ENCODE assay signal across 1 cellular context in the genomic region with DNA sequence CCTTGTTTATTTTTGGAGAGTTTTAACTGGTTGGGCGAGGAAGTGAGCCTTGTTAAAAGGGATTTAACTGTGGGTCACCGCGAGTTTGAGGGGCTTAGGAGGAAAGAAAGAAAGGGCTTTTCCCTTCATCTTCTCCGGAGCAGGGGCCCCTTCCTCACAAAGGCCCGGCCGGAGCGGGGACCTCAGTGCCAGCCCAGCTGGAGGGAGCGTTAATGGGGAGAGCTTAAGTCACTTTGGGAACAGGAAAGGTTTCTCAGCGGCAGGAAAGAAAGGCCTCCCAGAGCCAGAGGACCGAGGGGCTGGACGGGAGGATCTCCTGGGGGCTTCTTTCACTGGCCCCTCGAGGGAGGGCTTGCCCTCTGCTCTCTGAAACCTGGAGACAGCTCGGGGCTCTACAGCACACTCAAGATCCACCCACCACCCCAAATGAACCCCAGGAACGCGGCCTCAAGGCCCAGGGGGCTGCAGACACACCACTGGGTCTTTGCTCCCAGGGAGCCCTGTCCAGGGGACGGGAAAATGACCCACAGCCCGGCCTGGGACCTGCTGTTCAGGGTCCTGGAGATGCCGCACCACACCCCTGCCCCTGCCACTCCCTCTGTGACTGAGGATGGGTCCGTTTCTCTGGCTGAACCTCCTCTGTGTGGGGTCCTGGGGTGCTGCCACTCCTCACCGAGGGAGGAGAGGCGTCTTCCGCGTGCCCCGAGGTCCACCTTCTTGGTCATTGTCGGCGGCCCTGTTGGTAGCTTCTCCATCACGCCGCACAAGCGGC.
TF ChIP-seq lines count a peak whose summit lies in the region.

No MANE protein-coding gene starts in this region.

TF ChIP-seq in GM23338, 12 proteins besides CTCF, POLR2A, EP300 and RAD21 (continued from another document):
- no peak for TF ChIP-seq EZH2 (IDR thresholded peaks at IDR 0.05; ENCODE audit: low read depth, unreplicated experiment)
